In genomic region chr11:12143461-12144258, GRCh38 we compare ENCODE assay signal across 12 cellular contexts. TPM values are rescaled to one million over a fixed set of nuclear protein-coding genes. Genes with fewer than 3 reads are reported as not detected.
DNase-seq lines count a peak whose midpoint lies in the region; ATAC-seq and TF ChIP-seq lines count a peak whose summit lies in the region.
"Had no signal": no experiment of that assay in that cellular context is flagged by ENCODE, and none has a peak within 500 bp of the region (broad histone marks: within the 10 kb centered on the region; RNA-seq: fewer than 3 reads in every experiment).

No MANE protein-coding gene starts in this region.

- H3K27ac Mint-ChIP-seq in mesothelial cell of epicardium = peak overlapping the region; percentile 65

- no peak overlapping the region for H3K4me2 ChIP-seq in neuronal stem cell (ENCODE audit: insufficient read depth, low read length, poor library complexity, severe bottlenecking)

- peaks cover 3% of the 10 kb centered on the region for H3K27me3 Mint-ChIP-seq in mesothelial cell of epicardium (ENCODE audit: low read depth)

- no peak overlapping the region for H2BK12ac ChIP-seq in neuronal stem cell (ENCODE audit: low read length)

- no peak overlapping the region for H2BK15ac ChIP-seq in neuronal stem cell (ENCODE audit: low read length)

- H3K14ac ChIP-seq in neuronal stem cell (ENCODE audit: low read length) = no peak overlapping the region

- H3K4me3 ChIP-seq in uterus = no peak overlapping the region
- no peak overlapping the region for H3K4me3 ChIP-seq in neuronal stem cell (ENCODE audit: low read length in 2 of 2)
- H3K4me3 ChIP-seq: body of pancreas had no signal

- H2AK5ac ChIP-seq in neuronal stem cell (ENCODE audit: low read depth, low read length) = no peak overlapping the region

- no peak overlapping the region for H2AFZ ChIP-seq in neuronal stem cell (ENCODE audit: low read length)

- no peaks in the 10 kb centered on the region for H3K9me3 Mint-ChIP-seq in mesothelial cell of epicardium

- H3K9me3 ChIP-seq in uterus (no peaks in the 10 kb centered on the region), neuronal stem cell (replicated peaks in 1 of 2; ENCODE audit: control insufficient read depth in 2 of 2, insufficient read depth in 1 of 2, low read depth in 1 of 2, low read length in 2 of 2) (no peaks in the 10 kb centered on the region)
- H3K9me3 ChIP-seq: BE2C, body of pancreas had no signal

- H3K23ac ChIP-seq in neuronal stem cell (ENCODE audit: low read depth, low read length, poor library complexity) = no peak overlapping the region

- no peak overlapping the region for H4K8ac ChIP-seq in neuronal stem cell (ENCODE audit: low read depth, low read length)

- peak; percentile 23 for ATAC-seq in Right ventricle myocardium superior (ENCODE audit: poor library complexity)
- ATAC-seq: body of pancreas had no signal

- DNase-seq in Right ventricle myocardium superior = no peak
- DNase-seq in cardiac septum (ENCODE audit: low spot score) = no peak
- DNase-seq in mesothelial cell of epicardium (ENCODE audit: low spot score in 2 of 2, unreplicated experiment in 2 of 2) = no peak
- no peak for DNase-seq in uterus
- DNase-seq in DMS53 treated with DMSO at 0.1 percent for 48 hours (lab: John Stamatoyannopoulos, UW; ENCODE audit: unreplicated experiment) = no peak
- DNase-seq in AG20443 (ENCODE audit: low spot score) = no peak
- no peak for DNase-seq in neuronal stem cell (ENCODE audit: low spot score)
- DNase-seq: BE2C, body of pancreas, NCI-H1092 had no signal

- peak overlapping the region; percentile 16 for H3K27ac ChIP-seq in cingulate gyrus (ENCODE audit: low read depth, low read length)
- peak overlapping the region; percentile 89 to 95 for H3K27ac ChIP-seq in uterus
- no peak overlapping the region for H3K27ac ChIP-seq in neuronal stem cell (replicated peaks; ENCODE audit: low read length)
- H3K27ac ChIP-seq: VCaP had no signal

- TF ChIP-seq CTCF in mesothelial cell of epicardium (IDR thresholded peaks at IDR 0.05; ENCODE audit: unreplicated experiment) = no peak
- no peak for TF ChIP-seq CTCF in uterus (IDR thresholded peaks at IDR 0.05)

- H3K27me3 ChIP-seq in uterus (no peaks in the 10 kb centered on the region), neuronal stem cell (ENCODE audit: control insufficient read depth in 3 of 3, insufficient read depth in 3 of 3, low read depth in 1 of 3, low read length in 3 of 3) (no peaks in the 10 kb centered on the region)
- H3K27me3 ChIP-seq: BE2C, body of pancreas had no signal

- no peak for TF ChIP-seq POLR2A in uterus (IDR thresholded peaks at IDR 0.05)

- no peak overlapping the region for H3K4me3 Mint-ChIP-seq in mesothelial cell of epicardium

- H3K4me1 ChIP-seq in uterus = peaks cover 14 to 37% of the 10 kb centered on the region in 2 donors
- H3K4me1 ChIP-seq in neuronal stem cell (ENCODE audit: control insufficient read depth in 2 of 2, insufficient read depth in 1 of 2, low read depth in 1 of 2, low read length in 2 of 2) = peaks cover 0 to 1% of the 10 kb centered on the region in 2 donors
- H3K4me1 ChIP-seq: BE2C, body of pancreas had no signal

- H3K9ac ChIP-seq in neuronal stem cell (ENCODE audit: low read depth, low read length, poor library complexity) = no peak overlapping the region

- no peaks in the 10 kb centered on the region for H3K36me3 Mint-ChIP-seq in mesothelial cell of epicardium

- H2BK120ac ChIP-seq in neuronal stem cell (ENCODE audit: low read depth, low read length) = no peak overlapping the region

- H2BK5ac ChIP-seq in neuronal stem cell (ENCODE audit: low read length) = no peak overlapping the region

- no CpG with 5 or more reads among the region's 7 CpGs for WGBS in neuronal stem cell (ENCODE audit: extremely low coverage in 2 of 2, insufficient read length in 2 of 2, insufficient replicate concordance in 1 of 2), 2 donors

- intact Hi-C loops in Right ventricle myocardium superior (cut with DNase I) = no loop called here
- intact Hi-C loops in cardiac septum (cut with DNase I) = no loop called here
- intact Hi-C loops in uterus (cut with DNase I; ENCODE audit: low total_unique reads) = no loop called here

- H3K36me3 ChIP-seq in uterus (no peaks in the 10 kb centered on the region), neuronal stem cell (replicated peaks in 1 of 2; ENCODE audit: control insufficient read depth in 2 of 2, insufficient read depth in 2 of 2, low read length in 2 of 2) (no peaks in the 10 kb centered on the region)
- H3K36me3 ChIP-seq: BE2C had no signal

- no peak overlapping the region for H3K18ac ChIP-seq in neuronal stem cell (ENCODE audit: low read length)

- no peak overlapping the region for H3K4ac ChIP-seq in neuronal stem cell (ENCODE audit: low read length)

- peaks cover 44% of the 10 kb centered on the region for H3K4me1 Mint-ChIP-seq in mesothelial cell of epicardium

- no peak overlapping the region for H4K91ac ChIP-seq in neuronal stem cell (ENCODE audit: low read depth, low read length, poor library complexity)

- H3K79me1 ChIP-seq in neuronal stem cell (ENCODE audit: low read depth, low read length) = no peaks in the 10 kb centered on the region

RNA-seq across cellular contexts. Expression of gene MICAL2, which starts 33.3 kb away (rescaled TPM):
- total RNA-seq in Right ventricle myocardium superior (34.8 TPM), cardiac septum (98.7 TPM), mesothelial cell of epicardium (8.9 to 15.4 TPM (median 15.0 TPM) in 3 replicates), uterus (100 to 1,000 TPM in 1 of 4 donors, 10 to 100 TPM in 3; 29.6 to 139 (median 53.1) TPM)
- polyA plus RNA-seq in neuronal stem cell (2013, experiment 1 of 2) = 0.36 TPM
- polyA plus RNA-seq in neuronal stem cell (2013, experiment 2 of 2) = 0.26 TPM
